Comparison of ENCODE assay signal across 1 cellular context in genomic region chr2:171482308-171482707, GRCh38.
TF ChIP-seq lines count a peak whose summit lies in the region.

No MANE protein-coding gene starts in this region.

TF ChIP-seq in K562, 482 proteins besides CTCF, POLR2A, EP300 and RAD21:
- peak; percentile 45 for TF ChIP-seq NFIC (IDR thresholded peaks at IDR 0.05)
- no peak for TF ChIP-seq SRF (CRISPR knock-in tag; IDR thresholded peaks at IDR 0.05)
- no peak for TF ChIP-seq MAFF (IDR thresholded peaks at IDR 0.05; ENCODE audit: low read length)
